In genomic region chrX:16930392-16930791, GRCh38 we compare ENCODE assay signal across 26 cellular contexts. TPM values are rescaled to one million over a fixed set of nuclear protein-coding genes. Genes with fewer than 3 reads are reported as not detected.
DNase-seq lines count a peak whose midpoint lies in the region; ATAC-seq, FAIRE-seq and TF ChIP-seq lines count a peak whose summit lies in the region.
"Had no signal": no experiment of that assay in that cellular context is flagged by ENCODE, and none has a peak within 500 bp of the region (broad histone marks: within the 10 kb centered on the region; RNA-seq: fewer than 3 reads in every experiment).

No MANE protein-coding gene starts in this region.

- no peak overlapping the region for H3K56ac ChIP-seq in H1 (replicated peaks; ENCODE audit: insufficient read length, low read depth, low read length)

- H3K27me3 Mint-ChIP-seq in GM23338 (ENCODE audit: insufficient read depth, low read depth, poor library complexity) (no peaks in the 10 kb centered on the region), mesothelial cell of epicardium (ENCODE audit: low read depth) (no peaks in the 10 kb centered on the region)
- H3K27me3 Mint-ChIP-seq: activated CD4-positive, alpha-beta T cell treated with anti-CD3 and anti-CD28 coated beads for 36 hours; activated naive CD8-positive, alpha-beta T cell treated with anti-CD3 and anti-CD28 coated beads for 36 hours had no signal

- no peak for FAIRE-seq in H1 (lab: Jason Lieb, UNC)
- FAIRE-seq: kidney had no signal

- H4K20me1 ChIP-seq in GM23338 (replicated peaks; ENCODE audit: insufficient read depth) (no peaks in the 10 kb centered on the region), H1 (replicated peaks in 1 of 2; ENCODE audit: control insufficient read depth in 1 of 2, insufficient read depth in 2 of 2, low read length in 2 of 2) (no peaks in the 10 kb centered on the region)
- H4K20me1 ChIP-seq: BLaER1 treated with 17β-estradiol and CSF1 and Interleukin-3, amounts not matched to agents 10 nM and 100 nM had no signal

- H3K9me3 ChIP-seq in H1 (ENCODE audit: insufficient read depth in 2 of 2, low read depth in 1 of 2, low read length in 1 of 2): no peaks in the 10 kb centered on the region
- no peaks in the 10 kb centered on the region for H3K9me3 ChIP-seq in mesenchymal stem cell (ENCODE audit: control insufficient read depth, low read length)
- H3K9me3 ChIP-seq: Caco-2, mucosa of descending colon, tibial nerve had no signal

- H2AFZ ChIP-seq in GM23338 (no peak overlapping the region), H1 (ENCODE audit: low read length) (no peak overlapping the region), mesenchymal stem cell (ENCODE audit: low read depth, low read length) (no peak overlapping the region)

- H3K36me3 Mint-ChIP-seq in GM23338 (ENCODE audit: low read depth) (no peaks in the 10 kb centered on the region), mesothelial cell of epicardium (no peaks in the 10 kb centered on the region)
- H3K36me3 Mint-ChIP-seq: activated naive CD8-positive, alpha-beta T cell treated with anti-CD3 and anti-CD28 coated beads for 36 hours had no signal

- no peak; the same call in 2 of the 3 replicates for ATAC-seq in GM23338
- ATAC-seq: activated CD4-positive, alpha-beta T cell treated with anti-CD3 and anti-CD28 coated beads for 36 hours; mucosa of descending colon; right cardiac atrium had no signal

- H3K23me2 ChIP-seq in H1 (ENCODE audit: low read depth, low read length): no peaks in the 10 kb centered on the region

- H4K91ac ChIP-seq in H1 (replicated peaks; ENCODE audit: insufficient read length, low read length) (no peak overlapping the region), mesenchymal stem cell (ENCODE audit: low read length) (no peak overlapping the region)

- no peak overlapping the region for H2BK120ac ChIP-seq in H1 (replicated peaks; ENCODE audit: low read depth, low read length)
- no peak overlapping the region for H2BK120ac ChIP-seq in mesenchymal stem cell (ENCODE audit: low read depth, low read length)

- DNase-seq in GM23338 (ENCODE audit: low spot score): peak; percentile 21
- DNase-seq in NCI-H2227 (lab: John Stamatoyannopoulos, UW; ENCODE audit: unreplicated experiment): peak; percentile 19
- DNase-seq in H1 (ENCODE audit: low read depth in 1 of 2, low spot score in 2 of 2): no peak
- DNase-seq in mesothelial cell of epicardium (ENCODE audit: low spot score in 2 of 2, unreplicated experiment in 2 of 2): no peak
- DNase-seq in H7: no peak
- no peak for DNase-seq in mesenchymal stem cell
- DNase-seq in globus pallidus (ENCODE audit: low spot score): no peak
- no peak for DNase-seq in foreskin melanocyte
- DNase-seq: activated CD4-positive, alpha-beta T cell treated with anti-CD3 and anti-CD28 coated beads for 36 hours; activated naive CD8-positive, alpha-beta T cell treated with anti-CD3 and anti-CD28 coated beads for 36 hours; activated T-cell treated with anti-CD3 and anti-CD28 coated beads for 4 hours; central memory CD4-positive, alpha-beta T cell; dermis blood vessel endothelial cell; DMS79; kidney; mucosa of descending colon; NCI-H1092 treated with DMSO at 0.1 percent for 48 hours; NCI-H1930; right cardiac atrium; stimulated activated CD4-positive, alpha-beta T cell treated with anti-CD3 and anti-CD28 coated beads, Interleukin-2, amount 100 ng/mL, for 48 hours had no signal

- H3K27me3 ChIP-seq in GM23338 (ENCODE audit: insufficient read depth): no peaks in the 10 kb centered on the region
- H3K27me3 ChIP-seq in H1 (replicated peaks in 1 of 4; ENCODE audit: control insufficient read depth in 3 of 4, extremely low read depth in 1 of 4, insufficient read depth in 3 of 4, low read length in 3 of 4): no peaks in the 10 kb centered on the region
- H3K27me3 ChIP-seq in H7 (ENCODE audit: control insufficient read depth, insufficient read depth, low read length): no peaks in the 10 kb centered on the region
- H3K27me3 ChIP-seq in mesenchymal stem cell (ENCODE audit: control insufficient read depth in 1 of 2, insufficient read depth in 1 of 2, low read length in 2 of 2): peaks cover 0 to 30% of the 10 kb centered on the region in 2 experiments

- H3K27ac Mint-ChIP-seq in GM23338 (peak overlapping the region; percentile 86), mesothelial cell of epicardium (peak overlapping the region; percentile 62)
- H3K27ac Mint-ChIP-seq: activated CD4-positive, alpha-beta T cell treated with anti-CD3 and anti-CD28 coated beads for 36 hours; activated naive CD8-positive, alpha-beta T cell treated with anti-CD3 and anti-CD28 coated beads for 36 hours had no signal

- no peak overlapping the region for H2AK5ac ChIP-seq in H1 (ENCODE audit: low read depth, low read length)
- no peak overlapping the region for H2AK5ac ChIP-seq in mesenchymal stem cell (ENCODE audit: low read length, severe bottlenecking)

- H4K5ac ChIP-seq in H1 (ENCODE audit: insufficient read length, low read depth, low read length): no peak overlapping the region

- no peaks in the 10 kb centered on the region for H3F3A ChIP-seq in GM23338 (replicated peaks; ENCODE audit: low read depth)

- H2BK15ac ChIP-seq in H1 (ENCODE audit: low read length): no peak overlapping the region
- H2BK15ac ChIP-seq in mesenchymal stem cell (ENCODE audit: low read depth, poor library complexity, severe bottlenecking): no peak overlapping the region

- H3K79me2 ChIP-seq in GM23338 (replicated peaks; ENCODE audit: insufficient read depth) (no peaks in the 10 kb centered on the region), H1 (ENCODE audit: control insufficient read depth in 1 of 2, insufficient read depth in 2 of 2, low read length in 2 of 2) (no peaks in the 10 kb centered on the region)

- no peaks in the 10 kb centered on the region for H3K36me3 ChIP-seq in GM23338 (ENCODE audit: insufficient read depth)
- no peaks in the 10 kb centered on the region for H3K36me3 ChIP-seq in H1 (ENCODE audit: control insufficient read depth in 2 of 4, insufficient read depth in 4 of 4, low read length in 3 of 4)
- H3K36me3 ChIP-seq in H7 (replicated peaks; ENCODE audit: control insufficient read depth, insufficient read depth, low read length): no peaks in the 10 kb centered on the region
- no peaks in the 10 kb centered on the region for H3K36me3 ChIP-seq in mesenchymal stem cell (ENCODE audit: control insufficient read depth in 1 of 2, insufficient read depth in 2 of 2, low read depth in 1 of 2, low read length in 2 of 2)
- H3K36me3 ChIP-seq: BLaER1 treated with 17β-estradiol and CSF1 and Interleukin-3, amounts not matched to agents 10 nM and 100 nM; tibial nerve had no signal

- POLR2A ChIA-PET in H1 (lab: Charles Lee; ENCODE audit: partially characterized antibody): interaction anchor here (1.0 kb wide), 1 partner anchor 26 kb away, joined by 3 read pairs; no protein-coding TSS in a partner anchor

- H2BK5ac ChIP-seq in H1 (ENCODE audit: low read depth, low read length) (no peak overlapping the region), mesenchymal stem cell (ENCODE audit: low read depth, low read length, poor library complexity, severe bottlenecking) (no peak overlapping the region)

- H3K4me1 ChIP-seq in GM23338 (ENCODE audit: insufficient read depth) (peaks cover 18% of the 10 kb centered on the region), H1 (replicated peaks in 1 of 4; ENCODE audit: control insufficient read depth in 3 of 4, insufficient read depth in 4 of 4, low read length in 3 of 4) (peaks cover 0 to 4% (median 0%) of the 10 kb centered on the region in 4 experiments; a peak in 3 of 7 replicates), mesenchymal stem cell (ENCODE audit: control insufficient read depth, insufficient read depth, low read depth, low read length) (no peaks in the 10 kb centered on the region)
- H3K4me1 ChIP-seq: BLaER1 treated with 17β-estradiol and CSF1 and Interleukin-3, amounts not matched to agents 10 nM and 100 nM; Caco-2; tibial nerve had no signal

- H3K4me2 ChIP-seq in GM23338 (peak overlapping the region; percentile 63; the same call in 1 of the 2 replicates), H1 (ENCODE audit: insufficient read depth in 1 of 2, low read depth in 2 of 2, low read length in 2 of 2) (peak overlapping the region in 1 of 2 experiments; percentile 23; a peak in 1 of 4 replicates), mesenchymal stem cell (ENCODE audit: low read length, poor library complexity, severe bottlenecking) (no peak overlapping the region)
- H3K4me2 ChIP-seq: BLaER1 treated with 17β-estradiol and CSF1 and Interleukin-3, amounts not matched to agents 10 nM and 100 nM had no signal

- H3K4me1 Mint-ChIP-seq in GM23338: peaks cover 23% of the 10 kb centered on the region
- H3K4me1 Mint-ChIP-seq in mesothelial cell of epicardium: peaks cover 49% of the 10 kb centered on the region

- H3K4ac ChIP-seq in H1 (replicated peaks; ENCODE audit: insufficient read length, low read depth, low read length) (no peak overlapping the region), mesenchymal stem cell (ENCODE audit: low read depth in 1 of 2, low read length in 2 of 2) (no peak overlapping the region)

- H2BK12ac ChIP-seq in H1 (ENCODE audit: low read depth, low read length) (no peak overlapping the region), mesenchymal stem cell (ENCODE audit: low read length in 2 of 2) (no peak overlapping the region)

- no peak for TF ChIP-seq POLR2A in H1 (IDR thresholded peaks at IDR 0.05; ENCODE audit: control extremely low read depth in 1 of 2, low read depth in 2 of 2, low read length in 2 of 2)

- H3K4me3 Mint-ChIP-seq in GM23338 (peak overlapping the region; percentile 35; the same call in 1 of the 3 replicates), mesothelial cell of epicardium (no peak overlapping the region)
- H3K4me3 Mint-ChIP-seq: activated CD4-positive, alpha-beta T cell treated with anti-CD3 and anti-CD28 coated beads for 36 hours; activated naive CD8-positive, alpha-beta T cell treated with anti-CD3 and anti-CD28 coated beads for 36 hours; neural crest cell had no signal

- H4K8ac ChIP-seq in H1 (ENCODE audit: extremely low read depth, insufficient read depth, low read length): no peak overlapping the region
- no peak overlapping the region for H4K8ac ChIP-seq in mesenchymal stem cell (ENCODE audit: low read length)

- H3K4me3 ChIP-seq in GM23338: no peak overlapping the region
- no peak overlapping the region for H3K4me3 ChIP-seq in H1 (ENCODE audit: extremely low read depth in 1 of 4, insufficient read depth in 2 of 4, low read depth in 3 of 4, low read length in 4 of 4)
- no peak overlapping the region for H3K4me3 ChIP-seq in H7 (ENCODE audit: insufficient read depth, low read depth, low read length)
- H3K4me3 ChIP-seq in mesenchymal stem cell (ENCODE audit: insufficient read depth in 1 of 2, low read depth in 1 of 2, low read length in 2 of 2): no peak overlapping the region
- H3K4me3 ChIP-seq: BLaER1 treated with 17β-estradiol and CSF1 and Interleukin-3, amounts not matched to agents 10 nM and 100 nM; mucosa of descending colon; tibial nerve had no signal

- no peaks in the 10 kb centered on the region for H3K9me2 ChIP-seq in GM23338 (ENCODE audit: insufficient read depth)

- H3K23ac ChIP-seq in H1 (ENCODE audit: insufficient read length): no peak overlapping the region
- H3K23ac ChIP-seq in mesenchymal stem cell (ENCODE audit: low read length in 2 of 2): no peak overlapping the region

- no peak overlapping the region for H2BK20ac ChIP-seq in H1 (ENCODE audit: low read length)

- no peak overlapping the region for H3K9ac ChIP-seq in H1 (replicated peaks in 1 of 4; ENCODE audit: extremely low read depth in 1 of 4, low read depth in 3 of 4, low read length in 3 of 4)
- H3K9ac ChIP-seq in mesenchymal stem cell (ENCODE audit: low read length): no peak overlapping the region
- H3K9ac ChIP-seq: BLaER1 treated with 17β-estradiol and CSF1 and Interleukin-3, amounts not matched to agents 10 nM and 100 nM had no signal

- no peaks in the 10 kb centered on the region for H3K79me1 ChIP-seq in H1 (ENCODE audit: low read depth, low read length)
- H3K79me1 ChIP-seq in mesenchymal stem cell (replicated peaks; ENCODE audit: low read length, poor library complexity, severe bottlenecking): no peaks in the 10 kb centered on the region

- H3K14ac ChIP-seq in H1 (ENCODE audit: insufficient read length) (no peak overlapping the region), mesenchymal stem cell (ENCODE audit: low read length in 2 of 2) (no peak overlapping the region)

- 44% methylated on average over 6 of the region's 6 CpGs; no CpG with 5 or more reads in 1 of the 2 experiments for WGBS in H1 (ENCODE audit: extremely low coverage in 1 of 2, insufficient coverage in 1 of 2, insufficient read length in 1 of 2, insufficient replicate concordance in 2 of 2, low coverage in 1 of 2, low lambda C conversion rate in 2 of 2, missing lambda C conversion rate in 1 of 2), 2 experiments
- 65% methylated on average over 6 of the region's 6 CpGs for WGBS in mesenchymal stem cell

- H3K9me3 Mint-ChIP-seq in GM23338: no peaks in the 10 kb centered on the region
- H3K9me3 Mint-ChIP-seq in mesothelial cell of epicardium: no peaks in the 10 kb centered on the region
- H3K9me3 Mint-ChIP-seq: activated naive CD8-positive, alpha-beta T cell treated with anti-CD3 and anti-CD28 coated beads for 36 hours; neural crest cell had no signal

- no peak for TF ChIP-seq EP300 in H1 (IDR thresholded peaks at IDR 0.05; ENCODE audit: borderline replicate concordance in 1 of 2, low read depth in 2 of 2, low read length in 2 of 2)

- H3K27ac ChIP-seq in GM23338 (ENCODE audit: low read depth): peak overlapping the region; percentile 66; the same call in 1 of the 2 replicates
- H3K27ac ChIP-seq in H1 (ENCODE audit: low read depth, low read length): no peak overlapping the region
- H3K27ac ChIP-seq in mesenchymal stem cell (ENCODE audit: low read length, poor library complexity, severe bottlenecking): no peak overlapping the region
- H3K27ac ChIP-seq: BLaER1 treated with 17β-estradiol and CSF1 and Interleukin-3, amounts not matched to agents 10 nM and 100 nM; RWPE1; tibial nerve had no signal

- no peak for TF ChIP-seq RAD21 in H1 (IDR thresholded peaks at IDR 0.05 in 1 of 2, conservative IDR thresholded peaks at IDR 0.05 in 1 of 2; ENCODE audit: low read depth in 2 of 2, low read length in 2 of 2)

- H3K18ac ChIP-seq in H1 (ENCODE audit: extremely low read depth, low read length): no peak overlapping the region; the same call in 1 of the 2 replicates
- H3K18ac ChIP-seq in mesenchymal stem cell (ENCODE audit: low read depth in 1 of 2, low read length in 2 of 2): no peak overlapping the region

- CTCF ChIA-PET in H1 (lab: Charles Lee; ENCODE audit: partially characterized antibody): interaction anchor here (1.6 kb wide), 1 partner anchor 39 kb away, joined by 4 read pairs; no protein-coding TSS in a partner anchor

- TF ChIP-seq CTCF in GM23338 (conservative IDR thresholded peaks at IDR 0.05; ENCODE audit: low read depth in 2 of 2) (no peak), H1 (IDR thresholded peaks at IDR 0.05; ENCODE audit: control extremely low read depth in 1 of 3, insufficient read depth in 1 of 3, low read depth in 1 of 3, low read length in 3 of 3) (no peak), mesothelial cell of epicardium (IDR thresholded peaks at IDR 0.05; ENCODE audit: unreplicated experiment) (no peak)

RNA-seq across cellular contexts. Expression of gene REPS2, which starts 16.1 kb away (rescaled TPM):
- 2.6 and 4.4 TPM in 2 replicates for total RNA-seq in GM23338 (2014; rRNA removed; shearing (Covaris generic))
- polyA plus RNA-seq in GM23338 (2016; fragmentation: Nextera tagmentation; extraction: Ambion mirVana): 1.2 and 2.2 TPM in 2 replicates
- total RNA-seq in H1 (2021; fragmentation: NEBNext Ultra II Directional; extraction: Animal tissue kit (Norgen Biotek cat#: 25700)): 3.3 and 4.3 TPM in 2 replicates
- 0.79 and 1.3 TPM in 2 replicates for polyA plus RNA-seq in H1 (2011; rRNA removed)
- polyA plus RNA-seq in H1 (2011; cell fraction: cytosol; rRNA removed): 1.0 TPM
- polyA plus RNA-seq in H1 (2011; cell fraction: nucleus; rRNA removed): 1.1 TPM
- 1.8 to 2.9 TPM (median 2.2 TPM) in 4 replicates for polyA plus RNA-seq in H1 (2012, experiment 1 of 2)
- polyA plus RNA-seq in H1 (2012, experiment 2 of 2): 1.7 TPM
- 1.0 TPM for polyA plus RNA-seq in H1 (2013, experiment 1 of 2)
- polyA plus RNA-seq in H1 (2013, experiment 2 of 2): 0.98 TPM
- 2.6 and 5.8 TPM in 2 replicates for polyA minus RNA-seq in H1 (2011; rRNA and poly(A)+ RNA removed)
- polyA minus RNA-seq in H1 (2011; cell fraction: cytosol; rRNA and poly(A)+ RNA removed): 4.4 TPM
- 2.1 TPM for polyA minus RNA-seq in H1 (2011; cell fraction: nucleus; rRNA and poly(A)+ RNA removed)
- 5.2 to 7.2 TPM (median 6.9 TPM) in 3 replicates for total RNA-seq in mesothelial cell of epicardium
- total RNA-seq in H7 (2014; rRNA removed; shearing (Covaris generic)): 0.31 and 1.1 TPM in 2 replicates
- polyA plus RNA-seq in mesenchymal stem cell (2013, experiment 1 of 2): 0.03 TPM
- 0.05 TPM for polyA plus RNA-seq in mesenchymal stem cell (2013, experiment 2 of 2)
- total RNA-seq: activated CD4-positive, alpha-beta T cell treated with anti-CD3 and anti-CD28 coated beads for 36 hours; activated naive CD8-positive, alpha-beta T cell treated with anti-CD3 and anti-CD28 coated beads for 36 hours; T-helper 1 cell treated with Interleukin-12 subunit alpha and Interleukin-12 subunit beta and Interleukin-4 antibody, amounts not matched to agents 30 ng/mL and 1 ng/mL, for 36 hours had no signal

Comparison
In these comparisons a context has a peak if more than half of its experiments do, and no peak if none do; other contexts are left out.
1. DNase-seq: peak in GM23338 (single experiment) and NCI-H2227 (single experiment); none in H1 (0 of 2), mesothelial cell of epicardium (0 of 2), H7 (single experiment), mesenchymal stem cell (single experiment), globus pallidus (single experiment) and foreskin melanocyte (single experiment).